ENCODE assay signal across 1 cellular context in the genomic region with DNA sequence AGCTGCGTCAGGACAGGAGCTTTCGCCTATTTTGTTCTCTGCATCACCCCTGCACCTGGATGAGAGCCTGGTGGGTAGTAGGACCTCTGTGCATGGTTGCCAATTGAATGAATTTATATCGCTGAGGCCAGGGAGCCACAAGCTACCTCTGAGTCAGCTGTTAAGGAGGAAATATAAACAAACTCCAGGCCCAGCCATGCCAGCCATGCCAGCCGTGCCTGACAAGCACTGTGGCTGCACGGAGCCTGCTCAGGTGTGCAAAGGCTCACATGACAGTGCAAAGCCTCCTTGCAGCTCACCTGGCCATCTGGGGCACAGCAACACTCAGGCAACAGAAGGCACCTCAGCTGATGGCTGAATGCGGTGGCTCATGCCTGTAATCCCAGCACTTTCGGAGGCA.
TF ChIP-seq lines count a peak whose summit lies in the region.

No MANE protein-coding gene starts in this region.

TF ChIP-seq in H1, 55 proteins besides CTCF, POLR2A, EP300 and RAD21 (continued from another document):
- no peak for TF ChIP-seq RFX5 (IDR thresholded peaks at IDR 0.05; ENCODE audit: borderline replicate concordance, low read depth, low read length)
- TF ChIP-seq ASH2L (IDR thresholded peaks at IDR 0.05; ENCODE audit: low read length), result no peak
- TF ChIP-seq SIRT6 (IDR thresholded peaks at IDR 0.05; ENCODE audit: low read length), result no peak
- no peak for TF ChIP-seq SRF (IDR thresholded peaks at IDR 0.05; ENCODE audit: low read depth, low read length)
- TF ChIP-seq NRF1 (IDR thresholded peaks at IDR 0.05; ENCODE audit: low read depth, low read length), result no peak
- no peak for TF ChIP-seq CBX5 (IDR thresholded peaks at IDR 0.05; ENCODE audit: low read depth, low read length)
- no peak for TF ChIP-seq TEAD4 (IDR thresholded peaks at IDR 0.05; ENCODE audit: low read depth, low read length)
- no peak for TF ChIP-seq HDAC6 (IDR thresholded peaks at IDR 0.05; ENCODE audit: low read depth, low read length)
